1 cellular context compared by ENCODE assay signal in genomic region chr1:59751801-59752200, GRCh38.
TF ChIP-seq lines count a peak whose summit lies in the region.

No MANE protein-coding gene starts in this region.

TF ChIP-seq in GM23338, 12 proteins besides CTCF, POLR2A, EP300 and RAD21 (continued from another document):
- TF ChIP-seq ZNF462 (CRISPR knock-in tag; IDR thresholded peaks at IDR 0.05) (no peak), JUNB (IDR thresholded peaks at IDR 0.05; ENCODE audit: unreplicated experiment) (no peak), EZH2phosphoT487 (IDR thresholded peaks at IDR 0.05; ENCODE audit: unreplicated experiment) (no peak), NANOG (IDR thresholded peaks at IDR 0.05; ENCODE audit: borderline replicate concordance) (no peak), POLR2AphosphoS5 (IDR thresholded peaks at IDR 0.05; ENCODE audit: low read depth) (no peak), CREB1 (CRISPR knock-in tag; IDR thresholded peaks at IDR 0.05; ENCODE audit: low read depth) (no peak), EZH2 (IDR thresholded peaks at IDR 0.05; ENCODE audit: low read depth, unreplicated experiment) (no peak), ZNF331 (CRISPR knock-in tag; IDR thresholded peaks at IDR 0.05; ENCODE audit: low read depth) (no peak), REST (IDR thresholded peaks at IDR 0.05; ENCODE audit: unreplicated experiment) (no peak)
TF ChIP-seq in GM23338: peak in this region for 0.
